In the genomic region with DNA sequence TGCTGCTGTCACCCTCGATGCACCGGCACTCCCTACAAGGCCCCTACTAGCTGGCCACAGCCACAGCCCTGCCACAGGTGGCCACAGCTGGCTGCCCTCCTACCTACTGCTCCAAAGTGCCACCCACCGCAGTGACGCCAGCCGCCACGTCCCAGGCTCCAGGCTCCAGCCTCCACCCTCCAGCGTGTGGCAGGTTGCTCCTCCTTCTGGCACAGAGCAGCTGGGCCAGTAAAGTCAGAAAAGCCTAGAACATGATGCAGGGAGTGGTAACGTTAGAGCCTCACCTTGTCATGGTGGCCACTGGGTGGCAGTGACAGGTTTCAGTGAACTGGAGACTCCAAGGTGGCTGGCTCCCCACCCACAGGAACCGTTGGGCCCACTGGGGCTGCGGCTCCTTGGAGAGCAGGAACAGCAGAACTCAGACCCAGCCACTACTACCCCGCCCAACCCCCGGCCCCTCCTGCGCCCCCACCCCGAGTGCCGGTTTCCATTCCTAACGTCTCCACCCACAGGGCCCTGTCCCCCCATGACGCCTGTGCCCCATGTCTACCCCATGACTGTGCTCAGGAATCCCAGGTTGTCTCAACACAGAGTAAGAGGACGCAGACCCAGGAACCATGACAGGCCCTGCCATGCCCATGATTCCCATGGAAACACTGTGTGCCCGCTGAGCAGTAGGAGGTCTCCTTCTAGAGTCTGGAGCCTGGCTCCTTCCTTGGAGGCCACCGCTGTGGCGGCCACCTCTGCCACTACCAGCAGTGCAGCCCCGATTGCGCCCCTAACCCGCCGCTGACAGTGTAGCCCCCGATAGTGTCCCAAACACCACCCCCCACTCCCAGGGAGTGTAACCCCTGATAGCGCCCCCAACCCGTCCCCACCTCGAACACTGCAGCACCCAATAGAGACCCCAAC, we compare ENCODE assay signal across 12 cellular contexts.
DNase-seq lines count a peak whose midpoint lies in the region; ATAC-seq and TF ChIP-seq lines count a peak whose summit lies in the region.
"Had no signal": no experiment of that assay in that cellular context is flagged by ENCODE, and none has a peak within 500 bp of the region (broad histone marks: within the 10 kb centered on the region; RNA-seq: fewer than 3 reads in every experiment).

No MANE protein-coding gene starts in this region.

- DNase-seq in stimulated activated naive CD8-positive, alpha-beta T cell treated with anti-CD3 and anti-CD28 coated beads, Interleukin-15, amount 100 ng/mL, for 72 hours, result no peak
- no peak for DNase-seq in stimulated activated naive CD8-positive, alpha-beta T cell treated with anti-CD3 and anti-CD28 coated beads, Interleukin-15, Interleukin-2, amounts not matched to agents 100 U/mL and 50 U/mL, for 24 hours
- peak; percentile 3 for DNase-seq in NCI-H2029 treated with DMSO at 0.1 percent for 48 hours (lab: John Stamatoyannopoulos, UW)
- no peak for DNase-seq in C1 segment of cervical spinal cord (lab: John Stamatoyannopoulos, UW)
- DNase-seq: amniotic stem cell; stimulated activated CD4-positive, alpha-beta T cell treated with anti-CD3 and anti-CD28 coated beads, Interleukin-2, amount 100 ng/mL, for 48 hours had no signal

- no peaks in the 10 kb centered on the region for H3K9me3 Mint-ChIP-seq in stimulated activated naive CD8-positive, alpha-beta T cell treated with anti-CD3 and anti-CD28 coated beads, Interleukin-15, amount 100 ng/mL, for 72 hours
- H3K9me3 Mint-ChIP-seq: T-helper 2 cell treated with Interferon-gamma antibody and Interleukin-4, amounts not matched to agents 5 μg/mL and 100 μg/mL, for 36 hours had no signal

- no peaks in the 10 kb centered on the region for H3K4me1 Mint-ChIP-seq in stimulated activated naive CD8-positive, alpha-beta T cell treated with anti-CD3 and anti-CD28 coated beads, Interleukin-15, amount 100 ng/mL, for 72 hours
- H3K4me1 Mint-ChIP-seq: B cell had no signal

- H3K27me3 Mint-ChIP-seq in stimulated activated naive CD8-positive, alpha-beta T cell treated with anti-CD3 and anti-CD28 coated beads, Interleukin-15, amount 100 ng/mL, for 72 hours, result no peaks in the 10 kb centered on the region
- H3K27me3 Mint-ChIP-seq: B cell had no signal

- no peak overlapping the region for H3K27ac Mint-ChIP-seq in stimulated activated naive CD8-positive, alpha-beta T cell treated with anti-CD3 and anti-CD28 coated beads, Interleukin-15, amount 100 ng/mL, for 72 hours
- H3K27ac Mint-ChIP-seq: B cell; T-helper 2 cell treated with Interferon-gamma antibody and Interleukin-4, amounts not matched to agents 5 μg/mL and 100 μg/mL, for 36 hours had no signal

- H3K4me3 Mint-ChIP-seq in stimulated activated naive CD8-positive, alpha-beta T cell treated with anti-CD3 and anti-CD28 coated beads, Interleukin-15, amount 100 ng/mL, for 72 hours, result no peak overlapping the region
- H3K4me3 Mint-ChIP-seq: B cell; T-helper 2 cell treated with Interferon-gamma antibody and Interleukin-4, amounts not matched to agents 5 μg/mL and 100 μg/mL, for 36 hours had no signal

- ATAC-seq in stimulated activated naive CD8-positive, alpha-beta T cell treated with anti-CD3 and anti-CD28 coated beads, Interleukin-15, amount 100 ng/mL, for 72 hours, result peak; percentile 40
- no peak for ATAC-seq in stimulated activated naive CD8-positive, alpha-beta T cell treated with anti-CD3 and anti-CD28 coated beads, Interleukin-15, Interleukin-2, amounts not matched to agents 100 U/mL and 50 U/mL, for 24 hours
- ATAC-seq in SK-N-SH treated with all-trans-retinoic acid at 6 μM for 48 hours (peak; percentile 76), HG03378 (IDR thresholded peaks at IDR 0.05; ENCODE audit: unreplicated experiment) (no peak), HG03095 (IDR thresholded peaks at IDR 0.05; ENCODE audit: unreplicated experiment) (no peak), HG03045 (IDR thresholded peaks at IDR 0.05; ENCODE audit: unreplicated experiment) (no peak)

TF ChIP-seq in SK-N-SH treated with all-trans-retinoic acid at 6 μM for 48 hours, 23 proteins besides CTCF, POLR2A, EP300 and RAD21:
- TF ChIP-seq, protein P1, sequence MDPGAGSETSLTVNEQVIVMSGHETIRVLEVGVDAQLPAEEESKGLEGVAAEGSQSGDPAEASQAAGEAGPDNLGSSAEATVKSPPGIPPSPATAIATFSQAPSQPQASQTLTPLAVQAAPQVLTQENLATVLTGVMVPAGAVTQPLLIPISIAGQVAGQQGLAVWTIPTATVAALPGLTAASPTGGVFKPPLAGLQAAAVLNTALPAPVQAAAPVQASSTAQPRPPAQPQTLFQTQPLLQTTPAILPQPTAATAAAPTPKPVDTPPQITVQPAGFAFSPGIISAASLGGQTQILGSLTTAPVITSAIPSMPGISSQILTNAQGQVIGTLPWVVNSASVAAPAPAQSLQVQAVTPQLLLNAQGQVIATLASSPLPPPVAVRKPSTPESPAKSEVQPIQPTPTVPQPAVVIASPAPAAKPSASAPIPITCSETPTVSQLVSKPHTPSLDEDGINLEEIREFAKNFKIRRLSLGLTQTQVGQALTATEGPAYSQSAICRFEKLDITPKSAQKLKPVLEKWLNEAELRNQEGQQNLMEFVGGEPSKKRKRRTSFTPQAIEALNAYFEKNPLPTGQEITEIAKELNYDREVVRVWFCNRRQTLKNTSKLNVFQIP (CRISPR knock-in tag; IDR thresholded peaks at IDR 0.05; ENCODE audit: borderline replicate concordance, low read depth), result no peak
- TF ChIP-seq ZFP3 (CRISPR knock-in tag; IDR thresholded peaks at IDR 0.05) (no peak), CSDC2 (CRISPR knock-in tag; IDR thresholded peaks at IDR 0.05) (no peak), TOX (CRISPR knock-in tag; IDR thresholded peaks at IDR 0.05; ENCODE audit: borderline replicate concordance) (no peak), SNAI2 (CRISPR knock-in tag; IDR thresholded peaks at IDR 0.05) (no peak), ZNF8 (CRISPR knock-in tag; IDR thresholded peaks at IDR 0.05) (no peak), ISL1 (CRISPR knock-in tag; IDR thresholded peaks at IDR 0.05) (no peak)
- TF ChIP-seq, protein P2, sequence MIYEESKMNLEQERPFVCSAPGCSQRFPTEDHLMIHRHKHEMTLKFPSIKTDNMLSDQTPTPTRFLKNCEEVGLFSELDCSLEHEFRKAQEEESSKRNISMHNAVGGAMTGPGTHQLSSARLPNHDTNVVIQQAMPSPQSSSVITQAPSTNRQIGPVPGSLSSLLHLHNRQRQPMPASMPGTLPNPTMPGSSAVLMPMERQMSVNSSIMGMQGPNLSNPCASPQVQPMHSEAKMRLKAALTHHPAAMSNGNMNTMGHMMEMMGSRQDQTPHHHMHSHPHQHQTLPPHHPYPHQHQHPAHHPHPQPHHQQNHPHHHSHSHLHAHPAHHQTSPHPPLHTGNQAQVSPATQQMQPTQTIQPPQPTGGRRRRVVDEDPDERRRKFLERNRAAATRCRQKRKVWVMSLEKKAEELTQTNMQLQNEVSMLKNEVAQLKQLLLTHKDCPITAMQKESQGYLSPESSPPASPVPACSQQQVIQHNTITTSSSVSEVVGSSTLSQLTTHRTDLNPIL (CRISPR knock-in tag; IDR thresholded peaks at IDR 0.05; ENCODE audit: low read depth), result no peak

Comparison
In these comparisons a context has a peak if more than half of its experiments do, and no peak if none do; other contexts are left out.
1. ATAC-seq: peak in stimulated activated naive CD8-positive, alpha-beta T cell treated with anti-CD3 and anti-CD28 coated beads, Interleukin-15, amount 100 ng/mL, for 72 hours (single experiment) and SK-N-SH treated with all-trans-retinoic acid at 6 μM for 48 hours (single experiment); none in stimulated activated naive CD8-positive, alpha-beta T cell treated with anti-CD3 and anti-CD28 coated beads, Interleukin-15, Interleukin-2, amounts not matched to agents 100 U/mL and 50 U/mL, for 24 hours (single experiment), HG03378 (single experiment), HG03095 (single experiment) and HG03045 (single experiment).